Comparison of ENCODE assay signal across 29 cellular contexts in genomic region chr6:63856271-63856670, GRCh38.
"Had no signal": no experiment of that assay in that cellular context is flagged by ENCODE, and none has a peak within 500 bp of the region (broad histone marks: within the 10 kb centered on the region; RNA-seq: fewer than 3 reads in every experiment).

No MANE protein-coding gene starts in this region.

- H3K36me3 ChIP-seq: heart right ventricle, left lung, lower lobe of right lung, ovary, right atrium auricular region, spleen, thyroid gland, transverse colon, upper lobe of left lung, vagina had no signal

- H3K4me3 Mint-ChIP-seq: naive thymus-derived CD4-positive, alpha-beta T cell; natural killer cell treated with Interleukin-12 subunit alpha and Interleukin-12 subunit beta and Interleukin-15 and Interleukin-18, amount 100 ng/mL, for 72 hours; stimulated activated memory B cell treated with anti-CD40 and anti-IgM and Interleukin-4, amounts not matched to agents 10 μg/mL and 1 μg/mL and 100 μg/mL, for 72 hours; stimulated activated naive CD8-positive, alpha-beta T cell treated with anti-CD3 and anti-CD28 coated beads, Interleukin-15, amount 100 ng/mL, for 72 hours had no signal

- H2AFZ ChIP-seq: hepatocyte had no signal

- H3K36me3 Mint-ChIP-seq: naive thymus-derived CD4-positive, alpha-beta T cell; stimulated activated memory B cell treated with anti-CD40 and anti-IgM and Interleukin-4, amounts not matched to agents 10 μg/mL and 1 μg/mL and 100 μg/mL, for 72 hours had no signal

- H3K27ac ChIP-seq: heart right ventricle, hepatocyte, left lung, lower lobe of right lung, ovary, psoas muscle, right atrium auricular region, skin epidermis, spleen, testis, thyroid gland, transverse colon, upper lobe of left lung, vagina had no signal

- H3K4me3 ChIP-seq: heart right ventricle, hepatocyte, left lung, lower lobe of right lung, mucosa of descending colon, ovary, psoas muscle, right atrium auricular region, skin epidermis, spleen, testis, thyroid gland, transverse colon, upper lobe of left lung, vagina had no signal

- H3K27me3 ChIP-seq: heart right ventricle, hepatocyte, left lung, ovary, right atrium auricular region, spleen, testis, thyroid gland, transverse colon, upper lobe of left lung, vagina had no signal

- H3K79me2 ChIP-seq: hepatocyte had no signal

- DNase-seq: heart right ventricle; kidney glomerular epithelial cell; left cardiac atrium; left lung; lower lobe of right lung; mammary epithelial cell; midbrain; mucosa of descending colon; naive thymus-derived CD4-positive, alpha-beta T cell; ovary; posterior cingulate gyrus; psoas muscle; spleen; stimulated activated CD4-positive, alpha-beta T cell treated with anti-CD3 and anti-CD28 coated beads, Interleukin-4, amount 100 ng/mL, for 4 hours; stimulated activated CD8-positive, alpha-beta memory T cell treated with anti-CD3 and anti-CD28 coated beads, Interleukin-4, amount 100 ng/mL, for 48 hours; stimulated activated naive CD4-positive, alpha-beta T cell treated with Interleukin-2 at 50 U/mL for 16 hours; stimulated activated naive CD8-positive, alpha-beta T cell treated with anti-CD3 and anti-CD28 coated beads, Interleukin-15, amount 100 ng/mL, for 72 hours; substantia nigra; testis; thyroid gland; transverse colon; upper lobe of left lung had no signal

- H3K4me1 ChIP-seq: left lung, lower lobe of right lung, psoas muscle, right atrium auricular region, spleen, testis, thyroid gland, transverse colon, upper lobe of left lung, vagina had no signal

- H3K4me2 ChIP-seq: hepatocyte had no signal

- ATAC-seq: heart right ventricle; left cardiac atrium; left lung; lower lobe of right lung; mucosa of descending colon; naive thymus-derived CD4-positive, alpha-beta T cell; natural killer cell treated with Interleukin-12 subunit alpha and Interleukin-12 subunit beta and Interleukin-15 and Interleukin-18, amount 100 ng/mL, for 72 hours; psoas muscle; sciatic nerve; stimulated activated memory B cell treated with anti-CD40 and anti-IgM and Interleukin-4, amounts not matched to agents 10 μg/mL and 1 μg/mL and 100 μg/mL, for 72 hours; stimulated activated naive CD8-positive, alpha-beta T cell treated with anti-CD3 and anti-CD28 coated beads, Interleukin-15, amount 100 ng/mL, for 72 hours had no signal

- H3K27ac Mint-ChIP-seq: naive thymus-derived CD4-positive, alpha-beta T cell; natural killer cell treated with Interleukin-12 subunit alpha and Interleukin-12 subunit beta and Interleukin-15 and Interleukin-18, amount 100 ng/mL, for 72 hours; stimulated activated memory B cell treated with anti-CD40 and anti-IgM and Interleukin-4, amounts not matched to agents 10 μg/mL and 1 μg/mL and 100 μg/mL, for 72 hours; stimulated activated naive CD8-positive, alpha-beta T cell treated with anti-CD3 and anti-CD28 coated beads, Interleukin-15, amount 100 ng/mL, for 72 hours had no signal

- H3K9me3 ChIP-seq: lower lobe of right lung, mucosa of descending colon, ovary, psoas muscle, right atrium auricular region, testis, thyroid gland, transverse colon, upper lobe of left lung, vagina had no signal

- H3K27me3 Mint-ChIP-seq: naive thymus-derived CD4-positive, alpha-beta T cell; natural killer cell treated with Interleukin-12 subunit alpha and Interleukin-12 subunit beta and Interleukin-15 and Interleukin-18, amount 100 ng/mL, for 72 hours; stimulated activated memory B cell treated with anti-CD40 and anti-IgM and Interleukin-4, amounts not matched to agents 10 μg/mL and 1 μg/mL and 100 μg/mL, for 72 hours; stimulated activated naive CD8-positive, alpha-beta T cell treated with anti-CD3 and anti-CD28 coated beads, Interleukin-15, amount 100 ng/mL, for 72 hours had no signal

- H3K4me1 Mint-ChIP-seq: naive thymus-derived CD4-positive, alpha-beta T cell; stimulated activated memory B cell treated with anti-CD40 and anti-IgM and Interleukin-4, amounts not matched to agents 10 μg/mL and 1 μg/mL and 100 μg/mL, for 72 hours; stimulated activated naive CD8-positive, alpha-beta T cell treated with anti-CD3 and anti-CD28 coated beads, Interleukin-15, amount 100 ng/mL, for 72 hours had no signal
